In genomic region chr20:35238746-35239145, GRCh38 we compare ENCODE assay signal across 1 cellular context.
TF ChIP-seq lines count a peak whose summit lies in the region.

No MANE protein-coding gene starts in this region.

TF ChIP-seq in GM12878, 131 proteins besides CTCF, POLR2A, EP300 and RAD21:
- TF ChIP-seq TCF7 (IDR thresholded peaks at IDR 0.05; ENCODE audit: borderline replicate concordance) = no peak
- no peak for TF ChIP-seq HDGF (IDR thresholded peaks at IDR 0.05)
- no peak for TF ChIP-seq NFXL1 (IDR thresholded peaks at IDR 0.05; ENCODE audit: borderline replicate concordance)
- TF ChIP-seq SUZ12 (IDR thresholded peaks at IDR 0.05; ENCODE audit: unreplicated experiment) = no peak
- TF ChIP-seq ATF7 (IDR thresholded peaks at IDR 0.05; ENCODE audit: low read depth) = no peak
- TF ChIP-seq POLR2AphosphoS5 (IDR thresholded peaks at IDR 0.05; ENCODE audit: low read length) = no peak
- no peak for TF ChIP-seq ZNF384 (IDR thresholded peaks at IDR 0.05; ENCODE audit: borderline replicate concordance, low read depth, low read length)
- TF ChIP-seq SMAD5 (IDR thresholded peaks at IDR 0.05; ENCODE audit: low read depth) = no peak
- TF ChIP-seq CBX3 (IDR thresholded peaks at IDR 0.05; ENCODE audit: borderline replicate concordance, low read depth) = no peak
- TF ChIP-seq ZNF24 (IDR thresholded peaks at IDR 0.05) = no peak
- no peak for TF ChIP-seq USF2 (IDR thresholded peaks at IDR 0.05; ENCODE audit: borderline replicate concordance, low read depth, low read length)
- no peak for TF ChIP-seq DPF2 (IDR thresholded peaks at IDR 0.05)
- TF ChIP-seq LARP7 (IDR thresholded peaks at IDR 0.05) = no peak
- no peak for TF ChIP-seq ZBTB11 (CRISPR knock-in tag; IDR thresholded peaks at IDR 0.05)
- TF ChIP-seq TARDBP (IDR thresholded peaks at IDR 0.05; ENCODE audit: borderline replicate concordance) = no peak
- no peak for TF ChIP-seq NFYA (IDR thresholded peaks at IDR 0.05; ENCODE audit: borderline replicate concordance, low read depth, low read length)
- no peak for TF ChIP-seq BRCA1 (IDR thresholded peaks at IDR 0.05; ENCODE audit: low read depth, low read length)
- TF ChIP-seq RUNX3 (IDR thresholded peaks at IDR 0.05; ENCODE audit: low read length) = no peak
- no peak for TF ChIP-seq PAX5 (IDR thresholded peaks at IDR 0.05; ENCODE audit: borderline replicate concordance, low read depth, low read length)
TF ChIP-seq in GM12878: peak in this region for 0.
